ENCODE assay signal across 15 cellular contexts in genomic region chr4:48332661-48333060, GRCh38.
"Had no signal": no experiment of that assay in that cellular context is flagged by ENCODE, and none has a peak within 500 bp of the region (broad histone marks: within the 10 kb centered on the region; RNA-seq: fewer than 3 reads in every experiment).

No MANE protein-coding gene starts in this region.

- H3K36me3 ChIP-seq: adrenal gland, stomach, vagina had no signal

- ATAC-seq: activated T-helper 17 cell treated with anti-CD3 and anti-CD28 coated beads, Interleukin-2, amount 50 U/mL, for 72 hours; effector memory CD8-positive, alpha-beta T cell; WTC11 had no signal

- H3K4me3 ChIP-seq: adrenal gland, stomach, vagina had no signal

- H3K27me3 ChIP-seq: adrenal gland, stomach, vagina had no signal

- DNase-seq: activated CD4-positive, alpha-beta T cell treated with anti-CD3 and anti-CD28 coated beads, Interleukin-2, amount 10 ng/mL, durations not matched to agents 7 days and 5 days; activated CD8-positive, alpha-beta memory T cell treated with anti-CD3 and anti-CD28 coated beads for 24 hours; activated naive CD4-positive, alpha-beta T cell treated with anti-CD3 and anti-CD28 coated beads for 36 hours; adrenal gland; central memory CD4-positive, alpha-beta T cell; cortex of kidney; effector memory CD8-positive, alpha-beta T cell; left cardiac atrium; nephron progenitor cell; stimulated activated CD4-positive, alpha-beta T cell treated with anti-CD3 and anti-CD28 coated beads, Interleukin-4, amount 100 ng/mL, for 4 hours; stomach; T-helper 1 cell had no signal

- H3K27ac ChIP-seq: adrenal gland, stomach, vagina had no signal

- H3K4me1 ChIP-seq: adrenal gland, vagina had no signal

- H3K9me3 ChIP-seq: adrenal gland, stomach, vagina had no signal
